In the genomic region with DNA sequence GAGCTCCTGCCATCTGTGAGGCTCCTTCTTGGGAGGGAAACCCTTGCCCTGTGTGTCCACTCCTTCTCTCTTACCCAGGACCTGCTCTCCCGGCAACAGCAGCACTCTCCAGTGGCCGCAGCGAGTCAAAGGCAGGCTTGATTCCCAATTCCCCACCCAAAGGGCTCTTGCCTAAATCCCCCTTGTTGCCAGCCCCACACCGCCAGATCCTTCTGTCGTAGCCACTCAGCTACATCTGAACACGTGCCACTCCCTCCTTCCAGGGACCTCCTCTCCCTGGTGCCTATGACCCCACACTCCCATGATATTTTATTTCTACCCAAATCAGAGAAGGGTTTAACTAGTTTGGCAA, we compare ENCODE assay signal across 18 cellular contexts. TPM values are rescaled to one million over a fixed set of nuclear protein-coding genes. Genes with fewer than 3 reads are reported as not detected.
A peak's percentile ranks its signal among the peaks of the same experiment; 100 is the strongest.
DNase-seq lines count a peak whose midpoint lies in the region; ATAC-seq and TF ChIP-seq lines count a peak whose summit lies in the region.
"Had no signal": no experiment of that assay in that cellular context is flagged by ENCODE, and none has a peak within 500 bp of the region (broad histone marks: within the 10 kb centered on the region; RNA-seq: fewer than 3 reads in every experiment).

No MANE protein-coding gene starts in this region.

- H3K4me3 Mint-ChIP-seq in activated naive CD4-positive, alpha-beta T cell treated with anti-CD3 and anti-CD28 coated beads for 36 hours = no peak overlapping the region
- H3K4me3 Mint-ChIP-seq: immature natural killer cell had no signal

- H3K36me3 ChIP-seq in adrenal gland (replicated peaks in 1 of 2) (peaks cover 0 to 33% of the 10 kb centered on the region in 2 donors), lung (ENCODE audit: control insufficient read depth in 2 of 2, insufficient read depth in 2 of 2, low read length in 2 of 2) (peaks cover 25 to 34% of the 10 kb centered on the region in 2 donors), stomach (peaks cover 22 to 83% (median 77%) of the 10 kb centered on the region in 4 donors)

- H3K4me1 ChIP-seq in adrenal gland (replicated peaks in 1 of 2) (peaks cover 35 to 55% of the 10 kb centered on the region in 2 donors), lung (ENCODE audit: control insufficient read depth in 2 of 2, insufficient read depth in 2 of 2, low read length in 2 of 2) (peaks cover 10 to 25% of the 10 kb centered on the region in 2 donors), stomach (peaks cover 0 to 38% (median 19%) of the 10 kb centered on the region in 4 donors)

- TF ChIP-seq POLR2A in adrenal gland (IDR thresholded peaks at IDR 0.05) (no peak), stomach (IDR thresholded peaks at IDR 0.05) (no peak)

- H3K27me3 ChIP-seq in adrenal gland (no peaks in the 10 kb centered on the region), lung (ENCODE audit: control insufficient read depth, insufficient read depth) (no peaks in the 10 kb centered on the region), stomach (no peaks in the 10 kb centered on the region)
- H3K27me3 ChIP-seq: body of pancreas, foreskin keratinocyte, MG63 had no signal

- DNase-seq in activated naive CD4-positive, alpha-beta T cell treated with anti-CD3 and anti-CD28 coated beads, Interleukin-2, amount 50 U/mL, for 72 hours (ENCODE audit: low spot score in 2 of 2) = no peak
- DNase-seq in activated naive CD4-positive, alpha-beta T cell treated with anti-CD3 and anti-CD28 coated beads for 36 hours = no peak
- DNase-seq in adrenal gland (peak in 2 of 7 donors; percentile 14 to 19), lung (ENCODE audit: low spot score) (no peak), stomach (no peak), NOMO-1 treated with DMSO at 0.1 percent for 48 hours (lab: John Stamatoyannopoulos, UW; ENCODE audit: unreplicated experiment) (no peak), DMS153 treated with DMSO at 0.1 percent for 48 hours (lab: John Stamatoyannopoulos, UW; ENCODE audit: unreplicated experiment) (no peak)
- DNase-seq: activated CD4-positive, alpha-beta T cell treated with anti-CD3 and anti-CD28 coated beads, Interleukin-2, amount 50 U/mL, for 48 hours; body of pancreas; COR-L47; foreskin keratinocyte; MG63; NK-92 treated with Interleukin-12 subunit alpha and Interleukin-12 subunit beta, amount 100 ng/mL, for 24 hours; SIG-M5 had no signal

- H3K9me3 Mint-ChIP-seq in activated naive CD4-positive, alpha-beta T cell treated with anti-CD3 and anti-CD28 coated beads, Interleukin-2, amount 50 U/mL, for 72 hours = no peaks in the 10 kb centered on the region
- no peaks in the 10 kb centered on the region for H3K9me3 Mint-ChIP-seq in activated naive CD4-positive, alpha-beta T cell treated with anti-CD3 and anti-CD28 coated beads for 36 hours
- H3K9me3 Mint-ChIP-seq: immature natural killer cell had no signal

- H3K27ac ChIP-seq in adrenal gland (peak overlapping the region in 3 of 5 donors; percentile 32 to 71 (median 61)), lung (ENCODE audit: low read depth in 1 of 2, low read length in 1 of 2) (peak overlapping the region; percentile 15 to 78), stomach (peak overlapping the region in 3 of 5 donors; percentile 21 to 48 (median 27))
- H3K27ac ChIP-seq: body of pancreas, foreskin keratinocyte had no signal

- H3K4me3 ChIP-seq in adrenal gland (no peak overlapping the region), lung (no peak overlapping the region), stomach (no peak overlapping the region)
- H3K4me3 ChIP-seq: A549, body of pancreas, MG63 had no signal

- CTCF ChIA-PET in activated naive CD4-positive, alpha-beta T cell treated with anti-CD3 and anti-CD28 coated beads for 36 hours (lab: Charles Lee) = interaction anchor here (0.6 to 1.1 kb wide), 2 partner anchors 30 to 45 kb away, joined by 3 to 4 read pairs; no protein-coding TSS in a partner anchor

- WGBS in adrenal gland, 4 donors = 83 to 95% (median 88%) methylated on average over 6 of the region's 6 CpGs
- 93 to 95% methylated on average over 6 of the region's 6 CpGs for WGBS in lung, 2 donors
- 92 to 97% (median 94%) methylated on average over 6 of the region's 6 CpGs for WGBS in stomach, 5 donors

- peaks cover 5 to 19% of the 10 kb centered on the region in 2 donors for H3K36me3 Mint-ChIP-seq in activated naive CD4-positive, alpha-beta T cell treated with anti-CD3 and anti-CD28 coated beads, Interleukin-2, amount 50 U/mL, for 72 hours
- peaks cover 11% of the 10 kb centered on the region for H3K36me3 Mint-ChIP-seq in activated naive CD4-positive, alpha-beta T cell treated with anti-CD3 and anti-CD28 coated beads for 36 hours (ENCODE audit: low read depth)

- TF ChIP-seq CTCF in adrenal gland (IDR thresholded peaks at IDR 0.05) = no peak
- no peak for TF ChIP-seq CTCF in lung (IDR thresholded peaks at IDR 0.05; ENCODE audit: control extremely low read depth, extremely low read depth)
- TF ChIP-seq CTCF in stomach (IDR thresholded peaks at IDR 0.05) = no peak

- no peak for TF ChIP-seq EP300 in stomach (IDR thresholded peaks at IDR 0.05)

- peaks cover 46% of the 10 kb centered on the region for H3K4me1 Mint-ChIP-seq in activated naive CD4-positive, alpha-beta T cell treated with anti-CD3 and anti-CD28 coated beads for 36 hours (ENCODE audit: low read depth)

- no peaks in the 10 kb centered on the region for H3K27me3 Mint-ChIP-seq in activated naive CD4-positive, alpha-beta T cell treated with anti-CD3 and anti-CD28 coated beads for 36 hours (ENCODE audit: low read depth)

- ATAC-seq in activated naive CD4-positive, alpha-beta T cell treated with anti-CD3 and anti-CD28 coated beads, Interleukin-2, amount 50 U/mL, for 72 hours = no peak
- ATAC-seq in lung (ENCODE audit: insufficient read depth, low FRiP score) (no peak), GM21447 (IDR thresholded peaks at IDR 0.05; ENCODE audit: unreplicated experiment) (no peak)
- ATAC-seq: body of pancreas, foreskin keratinocyte had no signal

- intact Hi-C loops in activated naive CD4-positive, alpha-beta T cell treated with anti-CD3 and anti-CD28 coated beads for 36 hours (cut with micrococcal nuclease) = loop anchor here (2.0 kb wide), 1 partner anchor 29 kb away; no protein-coding TSS in a partner anchor
- intact Hi-C loops in adrenal gland (cut with DNase I) (no loop called here), stomach (cut with DNase I; ENCODE audit: low total_unique reads) (no loop called here)

- peak overlapping the region; percentile 20 to 32 for H3K27ac Mint-ChIP-seq in activated naive CD4-positive, alpha-beta T cell treated with anti-CD3 and anti-CD28 coated beads, Interleukin-2, amount 50 U/mL, for 72 hours
- no peak overlapping the region for H3K27ac Mint-ChIP-seq in activated naive CD4-positive, alpha-beta T cell treated with anti-CD3 and anti-CD28 coated beads for 36 hours

- H3K9me3 ChIP-seq in adrenal gland (replicated peaks in 1 of 3) (no peaks in the 10 kb centered on the region), lung (ENCODE audit: control insufficient read depth in 2 of 2, insufficient read depth in 1 of 2, low read length in 1 of 2) (no peaks in the 10 kb centered on the region), stomach (no peaks in the 10 kb centered on the region)
- H3K9me3 ChIP-seq: A549, body of pancreas, MG63 had no signal

RNA-seq across cellular contexts. Expression of gene SELPLG, which starts 14.2 kb away (rescaled TPM):
- total RNA-seq in activated naive CD4-positive, alpha-beta T cell treated with anti-CD3 and anti-CD28 coated beads, Interleukin-2, amount 50 U/mL, for 72 hours = 10 to 100 TPM; 30.0 to 35.9 TPM
- 10 to 100 TPM; 19.9 to 21.9 TPM for total RNA-seq in activated naive CD4-positive, alpha-beta T cell treated with anti-CD3 and anti-CD28 coated beads for 36 hours
- total RNA-seq in adrenal gland (10 to 100 TPM in 7 of 8 donors, 1 to 10 TPM in 1; 9.4 to 46.1 (median 16.0) TPM), lung (10 to 100 TPM; 11.3 to 47.2 TPM), stomach (1 to 10 TPM; 1.2 to 6.1 (median 2.4) TPM)
- polyA plus RNA-seq in adrenal gland (1 to 10 TPM; 3.3 to 4.8 (median 3.8) TPM), lung (10 to 100 TPM; 13.8 to 97.0 TPM), stomach (1 to 10 TPM; 1.7 to 4.1 (median 3.5) TPM)
- total RNA-seq: HT-29 had no signal

RNA-seq across cellular contexts. Expression of gene TMEM119, which starts 50.0 kb away (rescaled TPM):
- total RNA-seq in activated naive CD4-positive, alpha-beta T cell treated with anti-CD3 and anti-CD28 coated beads, Interleukin-2, amount 50 U/mL, for 72 hours = under 1 TPM in 1 of 2 donors, not detected in 1; 0.09 TPM
- total RNA-seq in activated naive CD4-positive, alpha-beta T cell treated with anti-CD3 and anti-CD28 coated beads for 36 hours = not detected
- total RNA-seq in adrenal gland (10 to 100 TPM in 3 of 8 donors, 1 to 10 TPM in 5; 3.8 to 14.8 (median 7.1) TPM), lung (10 to 100 TPM; 22.5 to 31.9 TPM), stomach (10 to 100 TPM in 2 of 5 donors, under 1 TPM in 2, not detected in 1; 0.45 to 16.2 (median 6.0) TPM)
- polyA plus RNA-seq in adrenal gland (10 to 100 TPM in 1 of 3 donors, 1 to 10 TPM in 2; 3.1 to 12.4 (median 5.6) TPM), lung (10 to 100 TPM; 14.4 to 23.2 TPM), stomach (10 to 100 TPM in 2 of 3 donors, 1 to 10 TPM in 1; 1.3 to 17.1 (median 14.8) TPM)
- total RNA-seq: foreskin keratinocyte, HT-29 had no signal
- polyA plus RNA-seq: A549 had no signal
